12 cellular contexts compared by ENCODE assay signal in the genomic region with DNA sequence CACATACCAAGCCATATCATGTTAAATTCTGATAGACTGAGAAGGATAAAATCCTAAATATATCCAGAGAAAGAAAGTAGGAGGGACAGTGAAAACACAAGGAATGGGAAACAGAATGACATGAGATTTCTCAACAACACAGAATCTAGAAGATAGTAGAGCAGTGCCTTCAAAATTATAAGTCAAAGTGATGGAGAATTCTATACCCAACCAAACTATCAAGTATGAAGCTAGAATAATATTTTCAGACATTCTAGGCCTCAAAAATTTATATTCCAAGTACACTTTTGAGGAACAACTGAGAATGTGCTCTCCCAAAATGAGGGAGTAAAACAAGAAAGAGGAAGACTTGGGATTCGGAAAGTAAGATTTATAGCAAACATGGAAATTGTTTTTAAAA. TPM values are rescaled to one million over a fixed set of nuclear protein-coding genes. Genes with fewer than 3 reads are reported as not detected.
"Had no signal": no experiment of that assay in that cellular context is flagged by ENCODE, and none has a peak within 500 bp of the region (broad histone marks: within the 10 kb centered on the region; RNA-seq: fewer than 3 reads in every experiment).

No MANE protein-coding gene starts in this region.

- H2AFZ ChIP-seq: GM23248, GM23338 had no signal

- H3K27ac ChIP-seq: GM23248 had no signal

- DNase-seq: GM23248, GOT3, H7, HCEC 1CT, HFFc6 had no signal

- H3K36me3 ChIP-seq: HAP-1 had no signal

- H3K4me2 ChIP-seq: GM23338 had no signal

- H3K4me3 ChIP-seq: GM23248, GM23338, HAP-1 had no signal

- H3K9ac ChIP-seq: GM23248 had no signal

- FAIRE-seq: H1, H54 had no signal

- ATAC-seq: GM23338, HCT116 had no signal

- H3K4me1 ChIP-seq: HAP-1 had no signal

RNA-seq across cellular contexts. Expression of gene MORN5, which starts 55.7 kb away (rescaled TPM):
- total RNA-seq: GM23248, GM23338, H1, H4, H7, H9, HFFc6 had no signal
- polyA plus RNA-seq: GM23248, GM23338, H1 had no signal
